Comparison of ENCODE assay signal across 8 cellular contexts in genomic region chr10:7817576-7817975, GRCh38. TPM values are rescaled to one million over a fixed set of nuclear protein-coding genes. Genes with fewer than 3 reads are reported as not detected.
DNase-seq lines count a peak whose midpoint lies in the region; ATAC-seq and TF ChIP-seq lines count a peak whose summit lies in the region.

No MANE protein-coding gene starts in this region.

- TF ChIP-seq CTCF in stomach (IDR thresholded peaks at IDR 0.05), result no peak

- ATAC-seq in activated CD8-positive, alpha-beta T cell treated with anti-CD3 and anti-CD28 coated beads, Interleukin-2, amount 10 ng/mL, durations not matched to agents 7 days and 5 days, result no peak
- ATAC-seq in HG02678 (IDR thresholded peaks at IDR 0.05; ENCODE audit: unreplicated experiment), result no peak

- peaks cover 0 to 7% (median 1%) of the 10 kb centered on the region in 4 donors for H3K36me3 ChIP-seq in stomach

- no peaks in the 10 kb centered on the region for H3K9me3 ChIP-seq in stomach

- POLR2A ChIA-PET in activated CD8-positive, alpha-beta T cell treated with anti-CD3 and anti-CD28 coated beads, Interleukin-2, amount 10 ng/mL, durations not matched to agents 7 days and 5 days (lab: Charles Lee), result interaction anchor here (1.3 to 2.3 kb wide), 4 partner anchors 8 to 61 kb away, joined by 5 to 36 read pairs (median 7); partner anchors contain the start of genes ATP5F1C and KIN

- peak overlapping the region; percentile 46 to 86 (median 79) for H3K27ac ChIP-seq in stomach

- no peaks in the 10 kb centered on the region for H3K9me3 Mint-ChIP-seq in T-helper 1 cell treated with Interleukin-12 subunit alpha and Interleukin-12 subunit beta and Interleukin-4 antibody, amounts not matched to agents 30 μg/mL and 1 μg/mL, for 36 hours
- no peaks in the 10 kb centered on the region for H3K9me3 Mint-ChIP-seq in activated CD8-positive, alpha-beta T cell treated with anti-CD3 and anti-CD28 coated beads, Interleukin-2, amount 10 ng/mL, durations not matched to agents 7 days and 5 days (ENCODE audit: insufficient read depth)

- H3K4me1 ChIP-seq in stomach, result peaks cover 10 to 37% (median 29%) of the 10 kb centered on the region in 4 donors

- CTCF ChIA-PET in activated CD8-positive, alpha-beta T cell treated with anti-CD3 and anti-CD28 coated beads, Interleukin-2, amount 10 ng/mL, durations not matched to agents 7 days and 5 days (lab: Charles Lee), result interaction anchor here (0.9 to 3.0 kb wide), 6 partner anchors 26 to 1485 kb away, joined by 3 to 11 read pairs (median 4); partner anchors contain the start of genes ATP5F1C and KIN

- no peak for TF ChIP-seq EP300 in stomach (IDR thresholded peaks at IDR 0.05)

- no peak for TF ChIP-seq POLR2A in stomach (IDR thresholded peaks at IDR 0.05)

- H3K4me1 Mint-ChIP-seq in T-helper 1 cell treated with Interleukin-12 subunit alpha and Interleukin-12 subunit beta and Interleukin-4 antibody, amounts not matched to agents 30 μg/mL and 1 μg/mL, for 36 hours (ENCODE audit: low read depth), result peaks cover 24% of the 10 kb centered on the region
- H3K4me1 Mint-ChIP-seq in activated CD8-positive, alpha-beta T cell treated with anti-CD3 and anti-CD28 coated beads, Interleukin-2, amount 10 ng/mL, durations not matched to agents 7 days and 5 days (ENCODE audit: low read depth), result peaks cover 30% of the 10 kb centered on the region

- no peak overlapping the region for H3K27ac Mint-ChIP-seq in T-helper 1 cell treated with Interleukin-12 subunit alpha and Interleukin-12 subunit beta and Interleukin-4 antibody, amounts not matched to agents 30 μg/mL and 1 μg/mL, for 36 hours
- no peak overlapping the region for H3K27ac Mint-ChIP-seq in activated CD8-positive, alpha-beta T cell treated with anti-CD3 and anti-CD28 coated beads, Interleukin-2, amount 10 ng/mL, durations not matched to agents 7 days and 5 days

- peaks cover 27% of the 10 kb centered on the region for H3K27me3 Mint-ChIP-seq in T-helper 1 cell treated with Interleukin-12 subunit alpha and Interleukin-12 subunit beta and Interleukin-4 antibody, amounts not matched to agents 30 μg/mL and 1 μg/mL, for 36 hours (ENCODE audit: low read depth)
- H3K27me3 Mint-ChIP-seq in activated CD8-positive, alpha-beta T cell treated with anti-CD3 and anti-CD28 coated beads, Interleukin-2, amount 10 ng/mL, durations not matched to agents 7 days and 5 days (ENCODE audit: low read depth), result peaks cover 11% of the 10 kb centered on the region

- H3K4me3 ChIP-seq in stomach, result peak overlapping the region; percentile 94 to 100 (median 99)

- H3K27me3 ChIP-seq in stomach, result no peaks in the 10 kb centered on the region

- DNase-seq in T-helper 1 cell, result no peak
- no peak for DNase-seq in activated CD8-positive, alpha-beta T cell treated with anti-CD3 and anti-CD28 coated beads, Interleukin-2, amount 10 ng/mL, durations not matched to agents 7 days and 5 days
- DNase-seq in iPS-NIHi11 (ENCODE audit: low spot score), result peak; percentile 35
- no peak for DNase-seq in stomach
- DNase-seq in stimulated activated CD4-positive, alpha-beta T cell treated with anti-CD3 and anti-CD28 coated beads, Interleukin-1b, Interleukin-23, amount 100 ng/mL, for 48 hours, result no peak
- DNase-seq in NCI-H1694 treated with DMSO at 0.1 percent for 48 hours (lab: John Stamatoyannopoulos, UW), result no peak

- intact Hi-C loops in stomach (cut with DNase I; ENCODE audit: low total_unique reads), result no loop called here

- peaks cover 5% of the 10 kb centered on the region for H3K36me3 Mint-ChIP-seq in T-helper 1 cell treated with Interleukin-12 subunit alpha and Interleukin-12 subunit beta and Interleukin-4 antibody, amounts not matched to agents 30 μg/mL and 1 μg/mL, for 36 hours (ENCODE audit: low read depth)
- H3K36me3 Mint-ChIP-seq in activated CD8-positive, alpha-beta T cell treated with anti-CD3 and anti-CD28 coated beads, Interleukin-2, amount 10 ng/mL, durations not matched to agents 7 days and 5 days (ENCODE audit: low read depth), result peaks cover 12% of the 10 kb centered on the region

- peak overlapping the region; percentile 99 for H3K4me3 Mint-ChIP-seq in T-helper 1 cell treated with Interleukin-12 subunit alpha and Interleukin-12 subunit beta and Interleukin-4 antibody, amounts not matched to agents 30 μg/mL and 1 μg/mL, for 36 hours
- peak overlapping the region; percentile 90 for H3K4me3 Mint-ChIP-seq in activated CD8-positive, alpha-beta T cell treated with anti-CD3 and anti-CD28 coated beads, Interleukin-2, amount 10 ng/mL, durations not matched to agents 7 days and 5 days

- 8 to 18% (median 14%) methylated on average over 12 of the region's 12 CpGs for WGBS in stomach, 5 donors

RNA-seq across cellular contexts. Expression of gene TAF3, which starts 0.7 kb away (rescaled TPM):
- total RNA-seq in activated CD8-positive, alpha-beta T cell treated with anti-CD3 and anti-CD28 coated beads, Interleukin-2, amount 10 ng/mL, durations not matched to agents 7 days and 5 days, result 10 to 100 TPM; 13.7 to 14.6 TPM
- 10 to 100 TPM in 2 of 5 donors, 1 to 10 TPM in 3; 3.7 to 13.4 (median 6.5) TPM for total RNA-seq in stomach
- polyA plus RNA-seq in stomach, result 10 to 100 TPM in 1 of 3 donors, 1 to 10 TPM in 2; 2.3 to 11.3 (median 4.4) TPM

RNA-seq across cellular contexts. Expression of gene ATP5F1C, which starts 29.6 kb away (rescaled TPM):
- 100 to 1,000 TPM; 291 to 293 TPM for total RNA-seq in activated CD8-positive, alpha-beta T cell treated with anti-CD3 and anti-CD28 coated beads, Interleukin-2, amount 10 ng/mL, durations not matched to agents 7 days and 5 days
- 100 to 1,000 TPM in 4 of 5 donors, 10 to 100 TPM in 1; 93.6 to 518 (median 250) TPM for total RNA-seq in stomach
- polyA plus RNA-seq in stomach, result 100 to 1,000 TPM; 400 to 648 (median 424) TPM

RNA-seq across cellular contexts. Expression of gene KIN, which starts 29.8 kb away (rescaled TPM):
- 10 to 100 TPM; 14.8 to 17.5 TPM for total RNA-seq in activated CD8-positive, alpha-beta T cell treated with anti-CD3 and anti-CD28 coated beads, Interleukin-2, amount 10 ng/mL, durations not matched to agents 7 days and 5 days
- 10 to 100 TPM in 2 of 5 donors, 1 to 10 TPM in 3; 4.1 to 51.9 (median 8.1) TPM for total RNA-seq in stomach
- 10 to 100 TPM in 2 of 3 donors, 1 to 10 TPM in 1; 8.5 to 16.8 (median 12.5) TPM for polyA plus RNA-seq in stomach
